ENCODE assay signal across 1 cellular context in the genomic region with DNA sequence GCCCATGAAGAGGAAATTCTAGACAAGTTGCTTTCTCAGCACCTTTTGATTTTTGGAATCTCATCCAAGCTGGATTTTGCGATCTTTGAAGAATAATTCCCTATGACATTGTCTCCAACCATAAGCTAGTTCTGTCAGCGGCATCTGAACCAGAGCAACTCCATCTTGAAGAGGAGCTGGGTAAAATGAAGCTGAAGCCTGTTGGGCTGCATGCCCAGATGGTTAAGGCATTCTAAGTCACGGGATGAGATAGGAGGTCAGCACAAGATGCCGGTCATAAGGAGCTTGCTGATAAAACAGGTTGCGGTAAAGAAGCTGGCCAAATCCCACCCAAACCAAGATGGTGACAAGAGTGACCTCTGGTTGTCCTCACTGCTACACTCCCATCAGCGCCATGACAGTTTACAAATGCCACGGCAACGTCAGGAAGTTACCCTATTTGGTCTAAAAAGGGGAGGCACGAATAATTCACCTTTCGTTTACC.
TF ChIP-seq lines count a peak whose summit lies in the region.
"Not testable (repeated sequence)": the region's sequence is repeated elsewhere in the genome, so short reads cannot be mapped to it uniquely, and the experiment has no call there.

No MANE protein-coding gene starts in this region.

TF ChIP-seq in K562, 482 proteins besides CTCF, POLR2A, EP300 and RAD21 (continues in another document):
- TF ChIP-seq, protein P1, sequence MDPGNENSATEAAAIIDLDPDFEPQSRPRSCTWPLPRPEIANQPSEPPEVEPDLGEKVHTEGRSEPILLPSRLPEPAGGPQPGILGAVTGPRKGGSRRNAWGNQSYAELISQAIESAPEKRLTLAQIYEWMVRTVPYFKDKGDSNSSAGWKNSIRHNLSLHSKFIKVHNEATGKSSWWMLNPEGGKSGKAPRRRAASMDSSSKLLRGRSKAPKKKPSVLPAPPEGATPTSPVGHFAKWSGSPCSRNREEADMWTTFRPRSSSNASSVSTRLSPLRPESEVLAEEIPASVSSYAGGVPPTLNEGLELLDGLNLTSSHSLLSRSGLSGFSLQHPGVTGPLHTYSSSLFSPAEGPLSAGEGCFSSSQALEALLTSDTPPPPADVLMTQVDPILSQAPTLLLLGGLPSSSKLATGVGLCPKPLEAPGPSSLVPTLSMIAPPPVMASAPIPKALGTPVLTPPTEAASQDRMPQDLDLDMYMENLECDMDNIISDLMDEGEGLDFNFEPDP (CRISPR knock-in tag; IDR thresholded peaks at IDR 0.05), result 0 out of 2 replicates have a peak, but pooled peaks have one; percentile 64
- peak; percentile 47 for TF ChIP-seq MAFG (tag; conservative IDR thresholded peaks at IDR 0.05)
- peak; percentile 94 for TF ChIP-seq ZNF239 (CRISPR knock-in tag; IDR thresholded peaks at IDR 0.05)
- TF ChIP-seq, protein P2, sequence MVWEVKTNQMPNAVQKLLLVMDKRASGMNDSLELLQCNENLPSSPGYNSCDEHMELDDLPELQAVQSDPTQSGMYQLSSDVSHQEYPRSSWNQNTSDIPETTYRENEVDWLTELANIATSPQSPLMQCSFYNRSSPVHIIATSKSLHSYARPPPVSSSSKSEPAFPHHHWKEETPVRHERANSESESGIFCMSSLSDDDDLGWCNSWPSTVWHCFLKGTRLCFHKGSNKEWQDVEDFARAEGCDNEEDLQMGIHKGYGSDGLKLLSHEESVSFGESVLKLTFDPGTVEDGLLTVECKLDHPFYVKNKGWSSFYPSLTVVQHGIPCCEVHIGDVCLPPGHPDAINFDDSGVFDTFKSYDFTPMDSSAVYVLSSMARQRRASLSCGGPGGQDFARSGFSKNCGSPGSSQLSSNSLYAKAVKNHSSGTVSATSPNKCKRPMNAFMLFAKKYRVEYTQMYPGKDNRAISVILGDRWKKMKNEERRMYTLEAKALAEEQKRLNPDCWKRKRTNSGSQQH (CRISPR knock-in tag; IDR thresholded peaks at IDR 0.05), result peak; percentile 97
- peak; percentile 58; the same call in 1 of the 2 replicates for TF ChIP-seq TAL1 (IDR thresholded peaks at IDR 0.05)
- TF ChIP-seq HDAC8 (tag; IDR thresholded peaks at IDR 0.05), result peak; percentile 99
- TF ChIP-seq TEAD4 (IDR thresholded peaks at IDR 0.05; ENCODE audit: low read length), result peak; percentile 68
- not testable (repeated sequence) for TF ChIP-seq TEAD4 (CRISPR knock-in tag; IDR thresholded peaks at IDR 0.05; ENCODE audit: borderline replicate concordance); MYC (IDR thresholded peaks at IDR 0.05; ENCODE audit: low read depth, low read length)
- peak; percentile 89 for TF ChIP-seq MYC (CRISPR knock-in tag; IDR thresholded peaks at IDR 0.05; ENCODE audit: borderline replicate concordance, low read depth)
- TF ChIP-seq, protein P3, sequence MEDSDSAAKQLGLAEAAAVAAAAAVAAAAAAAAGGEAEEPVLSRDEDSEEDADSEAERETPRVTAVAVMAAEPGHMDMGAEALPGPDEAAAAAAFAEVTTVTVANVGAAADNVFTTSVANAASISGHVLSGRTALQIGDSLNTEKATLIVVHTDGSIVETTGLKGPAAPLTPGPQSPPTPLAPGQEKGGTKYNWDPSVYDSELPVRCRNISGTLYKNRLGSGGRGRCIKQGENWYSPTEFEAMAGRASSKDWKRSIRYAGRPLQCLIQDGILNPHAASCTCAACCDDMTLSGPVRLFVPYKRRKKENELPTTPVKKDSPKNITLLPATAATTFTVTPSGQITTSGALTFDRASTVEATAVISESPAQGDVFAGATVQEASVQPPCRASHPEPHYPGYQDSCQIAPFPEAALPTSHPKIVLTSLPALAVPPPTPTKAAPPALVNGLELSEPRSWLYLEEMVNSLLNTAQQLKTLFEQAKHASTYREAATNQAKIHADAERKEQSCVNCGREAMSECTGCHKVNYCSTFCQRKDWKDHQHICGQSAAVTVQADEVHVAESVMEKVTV (CRISPR knock-in tag; IDR thresholded peaks at IDR 0.05), result peak; percentile 55; the same call in 1 of the 2 replicates
- peak; percentile 97 for TF ChIP-seq ZNF79 (CRISPR knock-in tag; IDR thresholded peaks at IDR 0.05; ENCODE audit: low read depth)
- TF ChIP-seq, protein P4, sequence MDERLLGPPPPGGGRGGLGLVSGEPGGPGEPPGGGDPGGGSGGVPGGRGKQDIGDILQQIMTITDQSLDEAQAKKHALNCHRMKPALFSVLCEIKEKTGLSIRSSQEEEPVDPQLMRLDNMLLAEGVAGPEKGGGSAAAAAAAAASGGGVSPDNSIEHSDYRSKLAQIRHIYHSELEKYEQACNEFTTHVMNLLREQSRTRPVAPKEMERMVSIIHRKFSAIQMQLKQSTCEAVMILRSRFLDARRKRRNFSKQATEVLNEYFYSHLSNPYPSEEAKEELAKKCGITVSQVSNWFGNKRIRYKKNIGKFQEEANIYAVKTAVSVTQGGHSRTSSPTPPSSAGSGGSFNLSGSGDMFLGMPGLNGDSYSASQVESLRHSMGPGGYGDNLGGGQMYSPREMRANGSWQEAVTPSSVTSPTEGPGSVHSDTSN (CRISPR knock-in tag; IDR thresholded peaks at IDR 0.05; ENCODE audit: low read depth), result not testable (repeated sequence)
- TF ChIP-seq, protein P4 (tag; conservative IDR thresholded peaks at IDR 0.05; ENCODE audit: low read depth), result peak; percentile 69
- TF ChIP-seq, protein P5, sequence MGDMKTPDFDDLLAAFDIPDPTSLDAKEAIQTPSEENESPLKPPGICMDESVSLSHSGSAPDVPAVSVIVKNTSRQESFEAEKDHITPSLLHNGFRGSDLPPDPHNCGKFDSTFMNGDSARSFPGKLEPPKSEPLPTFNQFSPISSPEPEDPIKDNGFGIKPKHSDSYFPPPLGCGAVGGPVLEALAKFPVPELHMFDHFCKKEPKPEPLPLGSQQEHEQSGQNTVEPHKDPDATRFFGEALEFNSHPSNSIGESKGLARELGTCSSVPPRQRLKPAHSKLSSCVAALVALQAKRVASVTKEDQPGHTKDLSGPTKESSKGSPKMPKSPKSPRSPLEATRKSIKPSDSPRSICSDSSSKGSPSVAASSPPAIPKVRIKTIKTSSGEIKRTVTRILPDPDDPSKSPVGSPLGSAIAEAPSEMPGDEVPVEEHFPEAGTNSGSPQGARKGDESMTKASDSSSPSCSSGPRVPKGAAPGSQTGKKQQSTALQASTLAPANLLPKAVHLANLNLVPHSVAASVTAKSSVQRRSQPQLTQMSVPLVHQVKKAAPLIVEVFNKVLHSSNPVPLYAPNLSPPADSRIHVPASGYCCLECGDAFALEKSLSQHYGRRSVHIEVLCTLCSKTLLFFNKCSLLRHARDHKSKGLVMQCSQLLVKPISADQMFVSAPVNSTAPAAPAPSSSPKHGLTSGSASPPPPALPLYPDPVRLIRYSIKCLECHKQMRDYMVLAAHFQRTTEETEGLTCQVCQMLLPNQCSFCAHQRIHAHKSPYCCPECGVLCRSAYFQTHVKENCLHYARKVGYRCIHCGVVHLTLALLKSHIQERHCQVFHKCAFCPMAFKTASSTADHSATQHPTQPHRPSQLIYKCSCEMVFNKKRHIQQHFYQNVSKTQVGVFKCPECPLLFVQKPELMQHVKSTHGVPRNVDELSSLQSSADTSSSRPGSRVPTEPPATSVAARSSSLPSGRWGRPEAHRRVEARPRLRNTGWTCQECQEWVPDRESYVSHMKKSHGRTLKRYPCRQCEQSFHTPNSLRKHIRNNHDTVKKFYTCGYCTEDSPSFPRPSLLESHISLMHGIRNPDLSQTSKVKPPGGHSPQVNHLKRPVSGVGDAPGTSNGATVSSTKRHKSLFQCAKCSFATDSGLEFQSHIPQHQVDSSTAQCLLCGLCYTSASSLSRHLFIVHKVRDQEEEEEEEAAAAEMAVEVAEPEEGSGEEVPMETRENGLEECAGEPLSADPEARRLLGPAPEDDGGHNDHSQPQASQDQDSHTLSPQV (IDR thresholded peaks at IDR 0.05), result peak; percentile 100
- peak; percentile 100 for TF ChIP-seq DMBX1 (CRISPR knock-in tag; IDR thresholded peaks at IDR 0.05; ENCODE audit: borderline replicate concordance)
- peak; percentile 81; the same call in 1 of the 2 replicates for TF ChIP-seq RHOXF2B (CRISPR knock-in tag; conservative IDR thresholded peaks at IDR 0.05)
- TF ChIP-seq, protein P6, sequence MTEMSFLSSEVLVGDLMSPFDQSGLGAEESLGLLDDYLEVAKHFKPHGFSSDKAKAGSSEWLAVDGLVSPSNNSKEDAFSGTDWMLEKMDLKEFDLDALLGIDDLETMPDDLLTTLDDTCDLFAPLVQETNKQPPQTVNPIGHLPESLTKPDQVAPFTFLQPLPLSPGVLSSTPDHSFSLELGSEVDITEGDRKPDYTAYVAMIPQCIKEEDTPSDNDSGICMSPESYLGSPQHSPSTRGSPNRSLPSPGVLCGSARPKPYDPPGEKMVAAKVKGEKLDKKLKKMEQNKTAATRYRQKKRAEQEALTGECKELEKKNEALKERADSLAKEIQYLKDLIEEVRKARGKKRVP (CRISPR knock-in tag; IDR thresholded peaks at IDR 0.05), result peak; percentile 84
- TF ChIP-seq RCOR1 (IDR thresholded peaks at IDR 0.05; ENCODE audit: borderline replicate concordance in 1 of 2, low read depth in 2 of 2, low read length in 2 of 2), result 0 out of 4 replicates have a peak, but pooled peaks of 1 of the 2 experiments have one; percentile 10
- peak; percentile 90 for TF ChIP-seq KLF13 (tag; IDR thresholded peaks at IDR 0.05; ENCODE audit: borderline replicate concordance, low read depth)
- TF ChIP-seq HSF4 (CRISPR knock-in tag; IDR thresholded peaks at IDR 0.05; ENCODE audit: borderline replicate concordance), result peak; percentile 96; the same call in 1 of the 2 replicates
- peak; percentile 93 for TF ChIP-seq PTRF (tag; IDR thresholded peaks at IDR 0.05)
- TF ChIP-seq IFI16 (CRISPR knock-in tag; IDR thresholded peaks at IDR 0.05), result peak; percentile 94
- TF ChIP-seq NFE2 (IDR thresholded peaks at IDR 0.05; ENCODE audit: low read depth), result peak; percentile 24; the same call in 1 of the 2 replicates
- peak; percentile 98 for TF ChIP-seq HIVEP1 (CRISPR knock-in tag; IDR thresholded peaks at IDR 0.05)
- TF ChIP-seq MEF2D (tag; conservative IDR thresholded peaks at IDR 0.05; ENCODE audit: low read depth), result peak; percentile 96
- peak; percentile 98 for TF ChIP-seq ZNF41 (CRISPR knock-in tag; conservative IDR thresholded peaks at IDR 0.05)
- TF ChIP-seq GABPA (tag; conservative IDR thresholded peaks at IDR 0.05; ENCODE audit: low read depth), result peak; percentile 50; the same call in 1 of the 2 replicates
- peak; percentile 49 to 84; a peak in 2 of 4 replicates for TF ChIP-seq SRF (CRISPR knock-in tag; IDR thresholded peaks at IDR 0.05)
- peak; percentile 49; the same call in 1 of the 2 replicates for TF ChIP-seq ZNF445 (CRISPR knock-in tag; IDR thresholded peaks at IDR 0.05; ENCODE audit: low read depth)
- peak; percentile 73; the same call in 1 of the 2 replicates for TF ChIP-seq ELF2 (CRISPR knock-in tag; IDR thresholded peaks at IDR 0.05)
- TF ChIP-seq ERF (CRISPR knock-in tag; IDR thresholded peaks at IDR 0.05), result peak; percentile 96
- peak; percentile 68 for TF ChIP-seq ARID1B (IDR thresholded peaks at IDR 0.05)
- TF ChIP-seq, protein P7, sequence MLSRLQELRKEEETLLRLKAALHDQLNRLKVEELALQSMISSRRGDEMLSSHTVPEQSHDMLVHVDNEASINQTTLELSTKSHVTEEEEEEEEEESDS (CRISPR knock-in tag; IDR thresholded peaks at IDR 0.05), result peak; percentile 25; the same call in 1 of the 2 replicates
- TF ChIP-seq, protein P8, sequence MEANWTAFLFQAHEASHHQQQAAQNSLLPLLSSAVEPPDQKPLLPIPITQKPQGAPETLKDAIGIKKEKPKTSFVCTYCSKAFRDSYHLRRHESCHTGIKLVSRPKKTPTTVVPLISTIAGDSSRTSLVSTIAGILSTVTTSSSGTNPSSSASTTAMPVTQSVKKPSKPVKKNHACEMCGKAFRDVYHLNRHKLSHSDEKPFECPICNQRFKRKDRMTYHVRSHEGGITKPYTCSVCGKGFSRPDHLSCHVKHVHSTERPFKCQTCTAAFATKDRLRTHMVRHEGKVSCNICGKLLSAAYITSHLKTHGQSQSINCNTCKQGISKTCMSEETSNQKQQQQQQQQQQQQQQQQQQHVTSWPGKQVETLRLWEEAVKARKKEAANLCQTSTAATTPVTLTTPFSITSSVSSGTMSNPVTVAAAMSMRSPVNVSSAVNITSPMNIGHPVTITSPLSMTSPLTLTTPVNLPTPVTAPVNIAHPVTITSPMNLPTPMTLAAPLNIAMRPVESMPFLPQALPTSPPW (CRISPR knock-in tag; IDR thresholded peaks at IDR 0.05), result peak; percentile 77
- TF ChIP-seq CXXC5 (CRISPR knock-in tag; IDR thresholded peaks at IDR 0.05), result peak; percentile 97
- TF ChIP-seq ZSCAN32 (CRISPR knock-in tag; IDR thresholded peaks at IDR 0.05), result peak; percentile 81
- peak; percentile 49; the same call in 1 of the 2 replicates for TF ChIP-seq RNF2 (IDR thresholded peaks at IDR 0.05)
- peak; percentile 81 for TF ChIP-seq TCF3 (CRISPR knock-in tag; IDR thresholded peaks at IDR 0.05)
- peak; percentile 95 for TF ChIP-seq BACH1 (tag; IDR thresholded peaks at IDR 0.05)
- TF ChIP-seq, protein P9, sequence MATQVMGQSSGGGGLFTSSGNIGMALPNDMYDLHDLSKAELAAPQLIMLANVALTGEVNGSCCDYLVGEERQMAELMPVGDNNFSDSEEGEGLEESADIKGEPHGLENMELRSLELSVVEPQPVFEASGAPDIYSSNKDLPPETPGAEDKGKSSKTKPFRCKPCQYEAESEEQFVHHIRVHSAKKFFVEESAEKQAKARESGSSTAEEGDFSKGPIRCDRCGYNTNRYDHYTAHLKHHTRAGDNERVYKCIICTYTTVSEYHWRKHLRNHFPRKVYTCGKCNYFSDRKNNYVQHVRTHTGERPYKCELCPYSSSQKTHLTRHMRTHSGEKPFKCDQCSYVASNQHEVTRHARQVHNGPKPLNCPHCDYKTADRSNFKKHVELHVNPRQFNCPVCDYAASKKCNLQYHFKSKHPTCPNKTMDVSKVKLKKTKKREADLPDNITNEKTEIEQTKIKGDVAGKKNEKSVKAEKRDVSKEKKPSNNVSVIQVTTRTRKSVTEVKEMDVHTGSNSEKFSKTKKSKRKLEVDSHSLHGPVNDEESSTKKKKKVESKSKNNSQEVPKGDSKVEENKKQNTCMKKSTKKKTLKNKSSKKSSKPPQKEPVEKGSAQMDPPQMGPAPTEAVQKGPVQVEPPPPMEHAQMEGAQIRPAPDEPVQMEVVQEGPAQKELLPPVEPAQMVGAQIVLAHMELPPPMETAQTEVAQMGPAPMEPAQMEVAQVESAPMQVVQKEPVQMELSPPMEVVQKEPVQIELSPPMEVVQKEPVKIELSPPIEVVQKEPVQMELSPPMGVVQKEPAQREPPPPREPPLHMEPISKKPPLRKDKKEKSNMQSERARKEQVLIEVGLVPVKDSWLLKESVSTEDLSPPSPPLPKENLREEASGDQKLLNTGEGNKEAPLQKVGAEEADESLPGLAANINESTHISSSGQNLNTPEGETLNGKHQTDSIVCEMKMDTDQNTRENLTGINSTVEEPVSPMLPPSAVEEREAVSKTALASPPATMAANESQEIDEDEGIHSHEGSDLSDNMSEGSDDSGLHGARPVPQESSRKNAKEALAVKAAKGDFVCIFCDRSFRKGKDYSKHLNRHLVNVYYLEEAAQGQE (CRISPR knock-in tag; IDR thresholded peaks at IDR 0.05; ENCODE audit: low read depth), result peak; percentile 64; the same call in 1 of the 2 replicates
